In the genomic region with DNA sequence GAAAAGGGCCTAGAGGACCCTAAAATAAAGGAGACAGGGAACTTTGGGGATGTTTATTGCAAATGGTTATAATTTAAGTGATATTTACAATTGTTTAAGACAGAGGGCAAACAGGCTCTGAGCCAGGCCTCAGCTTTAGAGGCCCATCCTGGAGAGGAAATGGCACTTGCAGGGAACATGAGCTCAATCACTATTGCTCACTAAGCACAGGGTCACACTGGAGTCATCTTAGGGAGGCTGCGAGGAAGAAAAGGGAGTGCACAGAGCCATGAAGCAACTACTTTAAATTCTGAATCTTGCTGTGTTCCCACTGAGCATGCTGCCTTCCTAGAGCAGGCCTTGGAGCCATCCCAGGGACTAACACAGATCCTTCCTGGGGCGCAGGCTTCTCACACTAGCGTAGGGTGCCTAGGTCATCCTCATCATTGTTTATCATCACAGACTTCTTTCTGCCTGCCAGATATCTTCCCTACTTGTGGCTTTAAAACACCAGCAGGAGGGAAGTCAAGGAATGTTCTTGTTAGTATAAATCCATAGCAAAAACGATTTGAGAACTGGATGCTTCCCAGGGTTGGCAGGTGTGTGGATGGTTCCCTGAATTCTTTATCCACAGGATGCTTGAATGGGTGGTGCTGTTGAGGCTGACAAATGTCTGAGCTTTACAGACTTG, we compare ENCODE assay signal across 21 cellular contexts. TPM values are rescaled to one million over a fixed set of nuclear protein-coding genes. Genes with fewer than 3 reads are reported as not detected.
DNase-seq lines count a peak whose midpoint lies in the region; ATAC-seq, FAIRE-seq and TF ChIP-seq lines count a peak whose summit lies in the region.
"Had no signal": no experiment of that assay in that cellular context is flagged by ENCODE, and none has a peak within 500 bp of the region (broad histone marks: within the 10 kb centered on the region; RNA-seq: fewer than 3 reads in every experiment).

No MANE protein-coding gene starts in this region.

- TF ChIP-seq RAD21 in HepG2 (CRISPR knock-in tag; IDR thresholded peaks at IDR 0.05): no peak

- peak overlapping the region; percentile 29 for H3K27ac Mint-ChIP-seq in activated naive CD8-positive, alpha-beta T cell treated with anti-CD3 and anti-CD28 coated beads, Interleukin-2, amount 50 U/mL, for 24 hours

- in situ Hi-C loops in HepG2 (cut with HindIII; ENCODE audit: extremely low pct_ligation_motif_present, low pct_unique_long_range_greater_than_20kb): loop anchor here (5.0 to 10.0 kb wide), 3 partner anchors 197 to 467 kb away; a partner anchor contains a TSS

- no peak overlapping the region for H3K4me2 ChIP-seq in HepG2 (ENCODE audit: low read depth, low read length)

- DNase-seq in HepG2 (ENCODE audit: low spot score) (no peak), right lobe of liver (no peak), fibroblast of villous mesenchyme (ENCODE audit: low read depth) (peak; percentile 25), GOT3 (lab: John Stamatoyannopoulos, UW) (no peak), RWPE1 (ENCODE audit: low spot score) (no peak), NCI-H2029 treated with DMSO at 0.1 percent for 48 hours (lab: John Stamatoyannopoulos, UW) (no peak)
- no peak for DNase-seq in activated naive CD8-positive, alpha-beta T cell treated with anti-CD3 and anti-CD28 coated beads, Interleukin-2, amount 50 U/mL, for 24 hours
- DNase-seq: activated gamma-delta T cell; body of pancreas; dermis blood vessel endothelial cell; Kasumi-1; left lung; NCI-H69; sigmoid colon; stimulated activated CD4-positive, alpha-beta T cell treated with anti-CD3 and anti-CD28 coated beads, Interleukin-2, amount 100 ng/mL, for 24 hours; stomach; T-helper 9 cell; upper lobe of right lung had no signal

- POLR2A ChIA-PET in HepG2 (lab: Yijun Ruan, JAX): no interaction called here
- POLR2A ChIA-PET in RWPE1 (lab: Yijun Ruan, JAX; ENCODE audit: low non-redundant PET): no interaction called here

- intact Hi-C loops in HepG2 (cut with micrococcal nuclease; ENCODE audit: unreplicated experiment): no loop called here
- intact Hi-C loops in right lobe of liver (cut with DNase I): no loop called here

- no peak overlapping the region for H3K27ac ChIP-seq in HepG2 (ENCODE audit: extremely low read length, insufficient read depth, low read length)
- no peak overlapping the region for H3K27ac ChIP-seq in right lobe of liver
- no peak overlapping the region for H3K27ac ChIP-seq in RWPE1
- H3K27ac ChIP-seq: body of pancreas, left lung, sigmoid colon, SJSA1, stomach, upper lobe of right lung had no signal

- TF ChIP-seq EP300 in HepG2 (IDR thresholded peaks at IDR 0.05; ENCODE audit: low read depth in 2 of 2, low read length in 2 of 2) (no peak), HepG2 (CRISPR knock-in tag; IDR thresholded peaks at IDR 0.05; ENCODE audit: borderline replicate concordance) (no peak)

- H3K4me3 ChIP-seq in HepG2 (replicated peaks in 1 of 3; ENCODE audit: insufficient read depth in 1 of 3, low read depth in 2 of 3, low read length in 3 of 3) (no peak overlapping the region), right lobe of liver (no peak overlapping the region), fibroblast of villous mesenchyme (ENCODE audit: low read depth, low read length) (no peak overlapping the region)
- H3K4me3 ChIP-seq: body of pancreas, left lung, sigmoid colon, SJSA1, stomach, upper lobe of right lung had no signal

- peaks cover 2% of the 10 kb centered on the region for H3K36me3 Mint-ChIP-seq in activated naive CD8-positive, alpha-beta T cell treated with anti-CD3 and anti-CD28 coated beads, Interleukin-2, amount 50 U/mL, for 24 hours (ENCODE audit: low read depth)

- no peaks in the 10 kb centered on the region for H4K20me1 ChIP-seq in HepG2 (ENCODE audit: insufficient read depth, low read length)

- no peak overlapping the region for H3K9ac ChIP-seq in HepG2 (ENCODE audit: insufficient read depth, low read depth, low read length)

- WGBS in HepG2 (ENCODE audit: low lambda C conversion rate): 82% methylated on average over 4 of the region's 4 CpGs
- 63% methylated on average over 3 of the region's 4 CpGs for WGBS in right lobe of liver (ENCODE audit: insufficient coverage, low coverage, low lambda C conversion rate, missing lambda C conversion rate)

- ATAC-seq in HepG2 (no peak), right lobe of liver (no peak), GM18907 (IDR thresholded peaks at IDR 0.05; ENCODE audit: unreplicated experiment) (no peak)
- ATAC-seq in activated naive CD8-positive, alpha-beta T cell treated with anti-CD3 and anti-CD28 coated beads, Interleukin-2, amount 50 U/mL, for 24 hours: no peak
- ATAC-seq: activated CD4-positive, CD25-positive, alpha-beta regulatory T cell treated with anti-CD3 and anti-CD28 coated beads, Interleukin-2, amount 50 U/mL, for 24 hours; body of pancreas; left lung; upper lobe of right lung had no signal

- H3K36me3 ChIP-seq in HepG2 (replicated peaks in 1 of 2; ENCODE audit: control insufficient read depth in 1 of 2, insufficient read depth in 2 of 2, low read length in 2 of 2) (peaks cover 18 to 54% of the 10 kb centered on the region in 2 experiments), right lobe of liver (peaks cover 0 to 38% (median 20%) of the 10 kb centered on the region in 4 donors)

- H3K27me3 ChIP-seq in HepG2 (ENCODE audit: control insufficient read depth in 1 of 2, insufficient read depth in 2 of 2, low read length in 2 of 2): no peaks in the 10 kb centered on the region
- no peaks in the 10 kb centered on the region for H3K27me3 ChIP-seq in right lobe of liver
- H3K27me3 ChIP-seq: body of pancreas, left lung, sigmoid colon, SJSA1, stomach, upper lobe of right lung had no signal

- no peaks in the 10 kb centered on the region for H3K9me3 ChIP-seq in HepG2 (ENCODE audit: low read length)
- no peaks in the 10 kb centered on the region for H3K9me3 ChIP-seq in right lobe of liver
- H3K9me3 ChIP-seq: body of pancreas, left lung, sigmoid colon, SJSA1, stomach, upper lobe of right lung had no signal

- H3K9me3 Mint-ChIP-seq in activated naive CD8-positive, alpha-beta T cell treated with anti-CD3 and anti-CD28 coated beads, Interleukin-2, amount 50 U/mL, for 24 hours: no peaks in the 10 kb centered on the region

- no peaks in the 10 kb centered on the region for H3K27me3 Mint-ChIP-seq in activated naive CD8-positive, alpha-beta T cell treated with anti-CD3 and anti-CD28 coated beads, Interleukin-2, amount 50 U/mL, for 24 hours

- H3K4me1 ChIP-seq in HepG2 (ENCODE audit: insufficient read depth, low read length) (peaks cover 10% of the 10 kb centered on the region), right lobe of liver (no peaks in the 10 kb centered on the region)

- TSS peak; percentile 57 for BruUV-seq in HepG2 (replicated peaks; lab: Mats Ljungman, UMichigan)

- H2AFZ ChIP-seq in HepG2 (ENCODE audit: low read length): no peak overlapping the region

- TF ChIP-seq POLR2A in HepG2 (IDR thresholded peaks at IDR 0.05; ENCODE audit: insufficient read depth in 1 of 2, low read depth in 2 of 2, low read length in 2 of 2) (no peak), right lobe of liver (IDR thresholded peaks at IDR 0.05) (no peak)

- H3K79me2 ChIP-seq in HepG2 (ENCODE audit: insufficient read depth, low read length): no peaks in the 10 kb centered on the region

- TF ChIP-seq CTCF in HepG2 (CRISPR knock-in tag; IDR thresholded peaks at IDR 0.05) (no peak), right lobe of liver (IDR thresholded peaks at IDR 0.05) (no peak), fibroblast of villous mesenchyme (IDR thresholded peaks at IDR 0.05; ENCODE audit: insufficient read depth, low read depth, low read length) (no peak), RWPE1 (conservative IDR thresholded peaks at IDR 0.05; ENCODE audit: low read depth) (no peak)

- FAIRE-seq in HepG2 (lab: Jason Lieb, UNC): no peak

- no peak overlapping the region for H3K4me3 Mint-ChIP-seq in activated naive CD8-positive, alpha-beta T cell treated with anti-CD3 and anti-CD28 coated beads, Interleukin-2, amount 50 U/mL, for 24 hours

- CTCF ChIA-PET in HepG2 (lab: Yijun Ruan, JAX; ENCODE audit: low intra/inter-chr PET ratio, low total read pairs): no interaction called here
- CTCF ChIA-PET in RWPE1 (lab: Yijun Ruan, JAX): interaction anchor here (0.6 kb wide), 2 partner anchors 333 to 639 kb away, joined by 4 to 7 read pairs; no protein-coding TSS in a partner anchor

- H3K4me1 Mint-ChIP-seq in activated naive CD8-positive, alpha-beta T cell treated with anti-CD3 and anti-CD28 coated beads, Interleukin-2, amount 50 U/mL, for 24 hours: peaks cover 23% of the 10 kb centered on the region

TF ChIP-seq in HepG2, 621 proteins besides CTCF, POLR2A, EP300 and RAD21 (continues in another document):
- TF ChIP-seq ZNF10 (CRISPR knock-in tag; IDR thresholded peaks at IDR 0.05; ENCODE audit: borderline replicate concordance, low read depth): no peak
- TF ChIP-seq ZNF879 (CRISPR knock-in tag; IDR thresholded peaks at IDR 0.05): no peak
- TF ChIP-seq ZFX (CRISPR knock-in tag; IDR thresholded peaks at IDR 0.05; ENCODE audit: low read depth): no peak

RNA-seq across cellular contexts. Expression of a gene that starts 12.7 kb away (rescaled TPM):
- total RNA-seq in HepG2 (2016; rRNA removed; fragmentation: Illumina TruSeq; extraction: Trizol) (11.4 and 18.2 TPM in 2 replicates), right lobe of liver (10 to 100 TPM; 16.6 to 22.1 (median 19.2) TPM), fibroblast of villous mesenchyme (32.5 and 32.8 TPM in 2 replicates)
- 3.9 and 5.0 TPM in 2 replicates for total RNA-seq in HepG2 (2016; cell fraction: cytosol; rRNA removed; fragmentation: Illumina TruSeq; extraction: Trizol; ENCODE audit: low read depth)
- total RNA-seq in HepG2 (2016; cell fraction: insoluble cytoplasmic fraction; rRNA removed; fragmentation: Illumina TruSeq; extraction: Trizol): 9.2 and 19.9 TPM in 2 replicates
- 6.8 and 7.7 TPM in 2 replicates for total RNA-seq in HepG2 (2016; cell fraction: membrane; rRNA removed; fragmentation: Illumina TruSeq; extraction: Trizol)
- total RNA-seq in HepG2 (2016; cell fraction: nucleus; rRNA removed; fragmentation: Illumina TruSeq; extraction: Trizol): 18.8 and 22.8 TPM in 2 replicates
- 10.8 and 13.6 TPM in 2 replicates for polyA plus RNA-seq in HepG2 (2011; rRNA removed)
- 8.7 and 9.8 TPM in 2 replicates for polyA plus RNA-seq in HepG2 (2011; cell fraction: cytosol; rRNA removed)
- polyA plus RNA-seq in HepG2 (2011; cell fraction: nucleus; rRNA removed): 21.4 and 23.3 TPM in 2 replicates
- polyA plus RNA-seq in HepG2 (2012): 11.6 and 13.7 TPM in 2 replicates
- polyA plus RNA-seq in HepG2 (2016; cell fraction: cytosol; fragmentation: Illumina TruSeq; extraction: Trizol; ENCODE audit: low read depth): 3.5 TPM in 2 replicates
- polyA plus RNA-seq in HepG2 (2016; cell fraction: insoluble cytoplasmic fraction; fragmentation: Illumina TruSeq; extraction: Trizol; ENCODE audit: low read depth): 9.6 and 12.1 TPM in 2 replicates
- 5.2 and 5.7 TPM in 2 replicates for polyA plus RNA-seq in HepG2 (2016; cell fraction: membrane; fragmentation: Illumina TruSeq; extraction: Trizol; ENCODE audit: low read depth)
- polyA plus RNA-seq in HepG2 (2016; cell fraction: nucleus; fragmentation: Illumina TruSeq; extraction: Trizol; ENCODE audit: insufficient read depth, low read depth): 30.8 and 32.2 TPM in 2 replicates
- 15.9 and 24.1 TPM in 2 replicates for polyA minus RNA-seq in HepG2 (2011; rRNA and poly(A)+ RNA removed; ENCODE audit: low replicate concordance)
- 8.8 and 8.9 TPM in 2 replicates for polyA minus RNA-seq in HepG2 (2011; cell fraction: cytosol; rRNA and poly(A)+ RNA removed)
- 18.4 and 18.9 TPM in 2 replicates for polyA minus RNA-seq in HepG2 (2011; cell fraction: nucleus; rRNA and poly(A)+ RNA removed)
